11 cellular contexts compared by ENCODE assay signal in the genomic region with DNA sequence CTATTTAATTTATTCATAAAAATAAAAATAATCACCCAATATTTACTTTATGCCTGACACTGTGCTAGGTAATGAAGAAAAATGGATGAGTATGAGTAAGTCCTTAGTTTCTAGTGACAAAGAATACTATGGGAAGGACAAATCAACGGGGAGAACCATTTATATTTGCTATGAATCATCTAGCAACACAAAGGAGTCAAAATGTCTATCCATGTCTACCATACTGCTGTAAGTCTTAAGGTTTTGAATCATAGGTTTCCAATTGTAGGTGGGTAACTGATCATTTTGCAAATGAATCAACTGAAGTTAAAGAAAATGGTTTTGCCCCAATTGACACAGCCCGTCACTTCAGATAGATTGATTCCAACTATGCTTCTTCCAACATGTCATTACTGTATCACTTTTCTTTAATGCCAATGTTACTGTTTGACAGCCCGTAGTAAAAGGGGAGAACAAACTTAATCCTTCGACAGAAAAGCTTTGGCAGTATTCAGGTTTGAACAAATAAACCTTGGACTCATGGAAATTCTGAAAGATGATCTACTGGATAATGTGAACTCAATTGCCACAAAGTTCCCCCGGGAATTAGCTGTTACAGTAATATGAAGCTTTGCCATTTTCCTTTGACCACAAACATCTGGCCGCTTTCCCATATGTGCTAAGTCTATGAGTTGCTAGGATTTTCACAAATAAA. TPM values are rescaled to one million over a fixed set of nuclear protein-coding genes. Genes with fewer than 3 reads are reported as not detected.
DNase-seq lines count a peak whose midpoint lies in the region; ATAC-seq and TF ChIP-seq lines count a peak whose summit lies in the region.
"Had no signal": no experiment of that assay in that cellular context is flagged by ENCODE, and none has a peak within 500 bp of the region (broad histone marks: within the 10 kb centered on the region; RNA-seq: fewer than 3 reads in every experiment).

No MANE protein-coding gene starts in this region.

- H2AFZ ChIP-seq in KMS-11 (ENCODE audit: low read depth) = no peak overlapping the region

- H3K27me3 Mint-ChIP-seq in activated CD4-positive, alpha-beta T cell treated with anti-CD3 and anti-CD28 coated beads, Interleukin-2, amount 10 ng/mL, durations not matched to agents 24 days and 14 days = peaks cover 4% of the 10 kb centered on the region

- ATAC-seq in SK-N-SH treated with all-trans-retinoic acid at 6 μM for 48 hours (peak; percentile 66; the same call in 2 of the 3 replicates), GM19395 (IDR thresholded peaks at IDR 0.05; ENCODE audit: unreplicated experiment) (no peak)
- ATAC-seq: naive thymus-derived CD4-positive, alpha-beta T cell had no signal

- H3K27ac Mint-ChIP-seq in activated CD4-positive, alpha-beta T cell treated with anti-CD3 and anti-CD28 coated beads, Interleukin-2, amount 10 ng/mL, durations not matched to agents 24 days and 14 days = no peak overlapping the region
- H3K27ac Mint-ChIP-seq: naive thymus-derived CD4-positive, alpha-beta T cell had no signal

- peak overlapping the region; percentile 31 for H3K4me2 ChIP-seq in BLaER1
- peak overlapping the region; percentile 61; the same call in 1 of the 2 replicates for H3K4me2 ChIP-seq in KMS-11

- no peak overlapping the region for H3K27ac ChIP-seq in BLaER1
- no peak overlapping the region for H3K27ac ChIP-seq in KMS-11
- H3K27ac ChIP-seq: esophagus squamous epithelium had no signal

- H3K36me3 Mint-ChIP-seq in activated CD4-positive, alpha-beta T cell treated with anti-CD3 and anti-CD28 coated beads, Interleukin-2, amount 10 ng/mL, durations not matched to agents 24 days and 14 days (ENCODE audit: low read depth) = no peaks in the 10 kb centered on the region
- H3K36me3 Mint-ChIP-seq: naive thymus-derived CD4-positive, alpha-beta T cell had no signal

- no peaks in the 10 kb centered on the region for H3K27me3 ChIP-seq in BLaER1
- H3K27me3 ChIP-seq in KMS-11 (ENCODE audit: insufficient read depth, low read depth) = no peaks in the 10 kb centered on the region
- no peaks in the 10 kb centered on the region for H3K27me3 ChIP-seq in kidney epithelial cell (ENCODE audit: control insufficient read depth, insufficient read depth, low read length)
- H3K27me3 ChIP-seq: esophagus squamous epithelium had no signal

- no peak overlapping the region for H3K9ac ChIP-seq in BLaER1
- H3K9ac ChIP-seq in KMS-11 = no peak overlapping the region

- peak; percentile 60 for DNase-seq in kidney epithelial cell (ENCODE audit: low read depth)
- DNase-seq in activated CD4-positive, alpha-beta T cell treated with anti-CD3 and anti-CD28 coated beads, Interleukin-2, amount 10 ng/mL, durations not matched to agents 24 days and 14 days = no peak
- no peak for DNase-seq in OCI-M2 (lab: John Stamatoyannopoulos, UW; ENCODE audit: unreplicated experiment)
- DNase-seq in NCI-H146 treated with DMSO at 0.1 percent for 48 hours (lab: John Stamatoyannopoulos, UW; ENCODE audit: unreplicated experiment) = no peak
- DNase-seq: esophagus squamous epithelium; naive thymus-derived CD4-positive, alpha-beta T cell; RPMI8226 had no signal

- no peaks in the 10 kb centered on the region for H3K79me2 ChIP-seq in KMS-11 (ENCODE audit: insufficient read depth, low read depth)

- H4K20me1 ChIP-seq in BLaER1 (no peaks in the 10 kb centered on the region), KMS-11 (ENCODE audit: insufficient read depth) (no peaks in the 10 kb centered on the region)

- H3K4me1 Mint-ChIP-seq in activated CD4-positive, alpha-beta T cell treated with anti-CD3 and anti-CD28 coated beads, Interleukin-2, amount 10 ng/mL, durations not matched to agents 24 days and 14 days = peaks cover 8% of the 10 kb centered on the region

- no peak overlapping the region for H3K4me3 ChIP-seq in BLaER1
- no peak overlapping the region for H3K4me3 ChIP-seq in KMS-11 (IDR thresholded peaks at IDR 0.05; ENCODE audit: insufficient read depth, low read depth, low read length)
- H3K4me3 ChIP-seq in kidney epithelial cell (ENCODE audit: low read depth, low read length) = no peak overlapping the region
- H3K4me3 ChIP-seq: esophagus squamous epithelium had no signal

- no peaks in the 10 kb centered on the region for H3K9me3 Mint-ChIP-seq in activated CD4-positive, alpha-beta T cell treated with anti-CD3 and anti-CD28 coated beads, Interleukin-2, amount 10 ng/mL, durations not matched to agents 24 days and 14 days
- H3K9me3 Mint-ChIP-seq: naive thymus-derived CD4-positive, alpha-beta T cell had no signal

- H3K4me1 ChIP-seq in BLaER1 (peaks cover 8% of the 10 kb centered on the region), KMS-11 (ENCODE audit: low read depth, poor library complexity, severe bottlenecking) (peaks cover 36% of the 10 kb centered on the region)

- intact Hi-C loops in activated CD4-positive, alpha-beta T cell treated with anti-CD3 and anti-CD28 coated beads, Interleukin-2, amount 10 ng/mL, durations not matched to agents 24 days and 14 days (cut with micrococcal nuclease) = no loop called here

- no peak overlapping the region for H3K4me3 Mint-ChIP-seq in activated CD4-positive, alpha-beta T cell treated with anti-CD3 and anti-CD28 coated beads, Interleukin-2, amount 10 ng/mL, durations not matched to agents 24 days and 14 days
- H3K4me3 Mint-ChIP-seq: naive thymus-derived CD4-positive, alpha-beta T cell had no signal

- H3K36me3 ChIP-seq in BLaER1 (no peaks in the 10 kb centered on the region), KMS-11 (ENCODE audit: insufficient read depth) (no peaks in the 10 kb centered on the region), kidney epithelial cell (ENCODE audit: control insufficient read depth, insufficient read depth, low read length) (no peaks in the 10 kb centered on the region)
- H3K36me3 ChIP-seq: esophagus squamous epithelium had no signal

- no peaks in the 10 kb centered on the region for H3K9me3 ChIP-seq in BLaER1
- H3K9me3 ChIP-seq: esophagus squamous epithelium had no signal

- no peak for TF ChIP-seq CTCF in KMS-11 (conservative IDR thresholded peaks at IDR 0.05; ENCODE audit: low read depth, low read length)
- TF ChIP-seq CTCF in kidney epithelial cell (IDR thresholded peaks at IDR 0.05; ENCODE audit: insufficient read depth, low read length, poor library complexity, severe bottlenecking) = no peak

TF ChIP-seq in SK-N-SH treated with all-trans-retinoic acid at 6 μM for 48 hours, 23 proteins besides CTCF, POLR2A, EP300 and RAD21 (continues in another document):
- TF ChIP-seq SNAI2 (CRISPR knock-in tag; IDR thresholded peaks at IDR 0.05) = no peak
- no peak for TF ChIP-seq ESRRG (CRISPR knock-in tag; IDR thresholded peaks at IDR 0.05)
- TF ChIP-seq, protein P1, sequence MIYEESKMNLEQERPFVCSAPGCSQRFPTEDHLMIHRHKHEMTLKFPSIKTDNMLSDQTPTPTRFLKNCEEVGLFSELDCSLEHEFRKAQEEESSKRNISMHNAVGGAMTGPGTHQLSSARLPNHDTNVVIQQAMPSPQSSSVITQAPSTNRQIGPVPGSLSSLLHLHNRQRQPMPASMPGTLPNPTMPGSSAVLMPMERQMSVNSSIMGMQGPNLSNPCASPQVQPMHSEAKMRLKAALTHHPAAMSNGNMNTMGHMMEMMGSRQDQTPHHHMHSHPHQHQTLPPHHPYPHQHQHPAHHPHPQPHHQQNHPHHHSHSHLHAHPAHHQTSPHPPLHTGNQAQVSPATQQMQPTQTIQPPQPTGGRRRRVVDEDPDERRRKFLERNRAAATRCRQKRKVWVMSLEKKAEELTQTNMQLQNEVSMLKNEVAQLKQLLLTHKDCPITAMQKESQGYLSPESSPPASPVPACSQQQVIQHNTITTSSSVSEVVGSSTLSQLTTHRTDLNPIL (CRISPR knock-in tag; IDR thresholded peaks at IDR 0.05; ENCODE audit: low read depth) = no peak
- TF ChIP-seq TSHZ2 (CRISPR knock-in tag; IDR thresholded peaks at IDR 0.05) = no peak
- TF ChIP-seq RARB (CRISPR knock-in tag; IDR thresholded peaks at IDR 0.05) = no peak
- TF ChIP-seq OSR1 (CRISPR knock-in tag; IDR thresholded peaks at IDR 0.05) = no peak
- TF ChIP-seq ZNF565 (CRISPR knock-in tag; conservative IDR thresholded peaks at IDR 0.05; ENCODE audit: low read depth) = no peak
- TF ChIP-seq ZFP30 (CRISPR knock-in tag; IDR thresholded peaks at IDR 0.05) = no peak
- no peak for TF ChIP-seq TCF4 (CRISPR knock-in tag; IDR thresholded peaks at IDR 0.05; ENCODE audit: borderline replicate concordance)
- TF ChIP-seq TOX (CRISPR knock-in tag; IDR thresholded peaks at IDR 0.05; ENCODE audit: borderline replicate concordance) = no peak
- no peak for TF ChIP-seq ZFP3 (CRISPR knock-in tag; IDR thresholded peaks at IDR 0.05)

RNA-seq across cellular contexts. Expression of gene TDO2, which starts 3.2 kb away (rescaled TPM):
- not detected in 2 replicates for total RNA-seq in kidney epithelial cell
- total RNA-seq in activated CD4-positive, alpha-beta T cell treated with anti-CD3 and anti-CD28 coated beads, Interleukin-2, amount 10 ng/mL, durations not matched to agents 24 days and 14 days = not detected in 2 replicates
- total RNA-seq: naive thymus-derived CD4-positive, alpha-beta T cell had no signal

RNA-seq across cellular contexts. Expression of gene ASIC5, which starts 40.6 kb away (rescaled TPM):
- total RNA-seq in kidney epithelial cell = not detected in 2 replicates
- not detected in 2 replicates for total RNA-seq in activated CD4-positive, alpha-beta T cell treated with anti-CD3 and anti-CD28 coated beads, Interleukin-2, amount 10 ng/mL, durations not matched to agents 24 days and 14 days
- total RNA-seq: esophagus squamous epithelium; naive thymus-derived CD4-positive, alpha-beta T cell had no signal

RNA-seq across cellular contexts. Expression of gene CTSO, which starts 47.0 kb away (rescaled TPM):
- 11.9 and 12.9 TPM in 2 replicates for total RNA-seq in kidney epithelial cell
- total RNA-seq in activated CD4-positive, alpha-beta T cell treated with anti-CD3 and anti-CD28 coated beads, Interleukin-2, amount 10 ng/mL, durations not matched to agents 24 days and 14 days = 0.93 and 1.1 TPM in 2 replicates
